In genomic region chr11:77551426-77551825, GRCh38 we compare ENCODE assay signal across 1 cellular context. TPM values are rescaled to one million over a fixed set of nuclear protein-coding genes. Genes with fewer than 3 reads are reported as not detected.
"Had no signal": no experiment of that assay in that cellular context is flagged by ENCODE, and none has a peak within 500 bp of the region (broad histone marks: within the 10 kb centered on the region; RNA-seq: fewer than 3 reads in every experiment).

No MANE protein-coding gene starts in this region.

RNA-seq across cellular contexts. Expression of gene AQP11, which starts 38.3 kb away (rescaled TPM):
- total RNA-seq: MCF 10A had no signal
